28 cellular contexts compared by ENCODE assay signal in the genomic region with DNA sequence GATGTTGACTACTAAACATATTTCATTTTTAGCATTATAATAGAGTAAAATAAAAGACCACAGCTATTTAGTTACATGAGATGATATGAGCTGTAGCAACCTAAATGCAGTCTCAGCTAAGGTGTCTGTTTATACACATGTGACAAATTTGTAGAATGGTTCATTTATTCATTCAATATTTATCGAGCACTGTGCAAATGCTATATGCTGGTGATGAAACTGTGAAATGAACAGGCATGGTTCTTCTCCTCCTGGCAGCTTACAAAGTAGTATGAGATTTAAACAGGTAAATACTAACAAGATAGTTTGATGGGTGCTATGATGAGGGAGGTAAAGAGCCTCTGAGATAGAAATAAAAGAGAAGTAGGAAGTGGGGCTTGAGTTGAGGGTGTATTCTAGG.
A peak's percentile ranks its signal among the peaks of the same experiment; 100 is the strongest.
DNase-seq lines count a peak whose midpoint lies in the region; ATAC-seq, FAIRE-seq and TF ChIP-seq lines count a peak whose summit lies in the region.
"Had no signal": no experiment of that assay in that cellular context is flagged by ENCODE, and none has a peak within 500 bp of the region (broad histone marks: within the 10 kb centered on the region; RNA-seq: fewer than 3 reads in every experiment).

No MANE protein-coding gene starts in this region.

- H3K4me3 ChIP-seq in A549 = no peak overlapping the region
- no peak overlapping the region for H3K4me3 ChIP-seq in GM23338
- H3K4me3 ChIP-seq in adrenal gland = no peak overlapping the region
- H3K4me3 ChIP-seq in left lung = no peak overlapping the region
- H3K4me3 ChIP-seq: BLaER1 treated with 17β-estradiol and CSF1 and Interleukin-3, amounts not matched to agents 10 nM and 100 nM; GM12878 had no signal

- FAIRE-seq in A549 (lab: Jason Lieb, UNC) = peak; percentile 39
- FAIRE-seq: A204.1, GM12878, GM12892, GM18507 had no signal

- H3K9me3 Mint-ChIP-seq in GM23338 (no peaks in the 10 kb centered on the region), WTC11 (no peaks in the 10 kb centered on the region)
- H3K9me3 Mint-ChIP-seq: CD4-positive, alpha-beta memory T cell; CD4-positive, CD25-positive, alpha-beta regulatory T cell; CD8-positive, alpha-beta memory T cell had no signal

- H3F3A ChIP-seq in GM23338 (replicated peaks; ENCODE audit: low read depth) = no peaks in the 10 kb centered on the region

- intact Hi-C loops in adrenal gland (cut with DNase I) (no loop called here), left lung (cut with DNase I) (no loop called here)

- no peak overlapping the region for H2AFZ ChIP-seq in GM23338

- H4K20me1 ChIP-seq in GM23338 (replicated peaks; ENCODE audit: insufficient read depth) = no peaks in the 10 kb centered on the region
- H4K20me1 ChIP-seq: BLaER1 treated with 17β-estradiol and CSF1 and Interleukin-3, amounts not matched to agents 10 nM and 100 nM had no signal

- CTCF ChIA-PET in A549 (lab: Yijun Ruan, JAX) (interaction anchor here (0.6 to 1.6 kb wide), 4 partner anchors 47 to 233 kb away, joined by 3 to 5 read pairs (median 4); no protein-coding TSS in a partner anchor), WTC11 (lab: Charles Lee) (no interaction called here)

- 39% methylated on average over 1 of the region's 1 CpG for WGBS in A549 (ENCODE audit: missing lambda C conversion rate)
- WGBS in adrenal gland, 4 donors = 89 to 97% (median 95%) methylated on average over 1 of the region's 1 CpG

- H3K4me1 Mint-ChIP-seq in GM23338 (peaks cover 13% of the 10 kb centered on the region), WTC11 (peaks cover 21% of the 10 kb centered on the region)
- H3K4me1 Mint-ChIP-seq: B cell; CD4-positive, alpha-beta memory T cell; CD4-positive, CD25-positive, alpha-beta regulatory T cell; CD8-positive, alpha-beta memory T cell had no signal

- no peak for TF ChIP-seq RAD21 in A549 (conservative IDR thresholded peaks at IDR 0.05 in 1 of 2, IDR thresholded peaks at IDR 0.05 in 1 of 2)

- H3K27ac ChIP-seq in A549 (no peak overlapping the region), GM23338 (ENCODE audit: low read depth) (no peak overlapping the region; the same call in 1 of the 2 replicates), foreskin keratinocyte (peak overlapping the region; percentile 44), adrenal gland (no peak overlapping the region), left lung (no peak overlapping the region)
- H3K27ac ChIP-seq: BLaER1 treated with 17β-estradiol and CSF1 and Interleukin-3, amounts not matched to agents 10 nM and 100 nM; C4-2B had no signal

- H3K27me3 Mint-ChIP-seq in GM23338 (ENCODE audit: insufficient read depth, low read depth, poor library complexity) (peaks cover 5% of the 10 kb centered on the region), WTC11 (ENCODE audit: low read depth) (no peaks in the 10 kb centered on the region)
- H3K27me3 Mint-ChIP-seq: CD4-positive, CD25-positive, alpha-beta regulatory T cell; CD8-positive, alpha-beta memory T cell had no signal

- no peaks in the 10 kb centered on the region for H3K79me2 ChIP-seq in GM23338 (replicated peaks; ENCODE audit: insufficient read depth)

- ATAC-seq in A549 = no peak
- no peak for ATAC-seq in GM23338
- no peak for ATAC-seq in WTC11
- no peak for ATAC-seq in foreskin keratinocyte
- ATAC-seq in left lung = no peak
- ATAC-seq: GM12878 had no signal

- H3K4me2 ChIP-seq in A549 = no peak overlapping the region
- no peak overlapping the region for H3K4me2 ChIP-seq in GM23338
- H3K4me2 ChIP-seq: BLaER1 treated with 17β-estradiol and CSF1 and Interleukin-3, amounts not matched to agents 10 nM and 100 nM had no signal

- POLR2A ChIA-PET in A549 (lab: Yijun Ruan, JAX) = no interaction called here
- POLR2A ChIA-PET in WTC11 (lab: Charles Lee) = no interaction called here

- H3K4me3 Mint-ChIP-seq in GM23338 = no peak overlapping the region
- no peak overlapping the region for H3K4me3 Mint-ChIP-seq in WTC11
- H3K4me3 Mint-ChIP-seq: B cell; CD4-positive, alpha-beta memory T cell; CD4-positive, CD25-positive, alpha-beta regulatory T cell; CD8-positive, alpha-beta memory T cell had no signal

- H3K9me3 ChIP-seq in A549 = no peaks in the 10 kb centered on the region
- no peaks in the 10 kb centered on the region for H3K9me3 ChIP-seq in adrenal gland (replicated peaks in 1 of 3)
- no peaks in the 10 kb centered on the region for H3K9me3 ChIP-seq in left lung
- H3K9me3 ChIP-seq: BLaER1 treated with 17β-estradiol and CSF1 and Interleukin-3, amounts not matched to agents 10 nM and 100 nM had no signal

- H3K9me2 ChIP-seq in GM23338 (ENCODE audit: insufficient read depth) = no peaks in the 10 kb centered on the region

- H3K27me3 ChIP-seq in GM23338 (ENCODE audit: insufficient read depth) (no peaks in the 10 kb centered on the region), foreskin keratinocyte (no peaks in the 10 kb centered on the region), adrenal gland (no peaks in the 10 kb centered on the region), left lung (no peaks in the 10 kb centered on the region)
- H3K27me3 ChIP-seq: BLaER1 treated with 17β-estradiol and CSF1 and Interleukin-3, amounts not matched to agents 10 nM and 100 nM had no signal

- no peak for TF ChIP-seq EP300 in A549 (IDR thresholded peaks at IDR 0.05)

- H3K36me3 Mint-ChIP-seq in GM23338 (ENCODE audit: low read depth) (no peaks in the 10 kb centered on the region), WTC11 (no peaks in the 10 kb centered on the region)
- H3K36me3 Mint-ChIP-seq: CD4-positive, alpha-beta memory T cell; CD4-positive, CD25-positive, alpha-beta regulatory T cell; CD8-positive, alpha-beta memory T cell had no signal

- TF ChIP-seq CTCF in A549 (IDR thresholded peaks at IDR 0.05) (no peak), GM23338 (conservative IDR thresholded peaks at IDR 0.05; ENCODE audit: low read depth in 2 of 2) (no peak), WTC11 (IDR thresholded peaks at IDR 0.05) (no peak), foreskin keratinocyte (conservative IDR thresholded peaks at IDR 0.05) (no peak), adrenal gland (IDR thresholded peaks at IDR 0.05) (no peak), left lung (IDR thresholded peaks at IDR 0.05) (no peak)

- no peaks in the 10 kb centered on the region for H3K36me3 ChIP-seq in GM23338 (ENCODE audit: insufficient read depth)
- no peaks in the 10 kb centered on the region for H3K36me3 ChIP-seq in adrenal gland (replicated peaks in 1 of 2)
- H3K36me3 ChIP-seq in left lung = no peaks in the 10 kb centered on the region
- H3K36me3 ChIP-seq: BLaER1 treated with 17β-estradiol and CSF1 and Interleukin-3, amounts not matched to agents 10 nM and 100 nM had no signal

- peak overlapping the region; percentile 3; the same call in 1 of the 2 replicates for H3K27ac Mint-ChIP-seq in GM23338
- peak overlapping the region; percentile 9; the same call in 1 of the 2 replicates for H3K27ac Mint-ChIP-seq in WTC11
- H3K27ac Mint-ChIP-seq: B cell; CD8-positive, alpha-beta memory T cell had no signal

- TF ChIP-seq POLR2A in A549 (IDR thresholded peaks at IDR 0.05; ENCODE audit: low read length) (no peak), adrenal gland (IDR thresholded peaks at IDR 0.05) (no peak)

- H3K4me1 ChIP-seq in A549 = no peaks in the 10 kb centered on the region
- H3K4me1 ChIP-seq in GM23338 (ENCODE audit: insufficient read depth) = peaks cover 20% of the 10 kb centered on the region
- peaks cover 33% of the 10 kb centered on the region for H3K4me1 ChIP-seq in foreskin keratinocyte
- H3K4me1 ChIP-seq in adrenal gland (replicated peaks in 1 of 2) = no peaks in the 10 kb centered on the region
- no peaks in the 10 kb centered on the region for H3K4me1 ChIP-seq in left lung

- DNase-seq in A549 (ENCODE audit: low read depth in 1 of 2, low spot score in 1 of 2) (no peak), GM23338 (ENCODE audit: low spot score) (no peak), WTC11 (ENCODE audit: low spot score) (no peak), foreskin keratinocyte (no peak), globus pallidus (ENCODE audit: low spot score) (no peak), adrenal gland (no peak), left lung (no peak), CD1c-positive myeloid dendritic cell (ENCODE audit: extremely low spot score) (no peak)
- DNase-seq: 8988T; AML-193; CD4-positive, alpha-beta memory T cell; CD4-positive, CD25-positive, alpha-beta regulatory T cell; CD8-positive, alpha-beta memory T cell; COR-L47; DMS 273 treated with DMSO at 0.1 percent for 48 hours; DMS153; DMS53; DMS79; DND-41; EL; GDM1 had no signal

TF ChIP-seq in A549, 52 proteins besides CTCF, POLR2A, EP300 and RAD21 (continues in another document):
- TF ChIP-seq, protein P1, sequence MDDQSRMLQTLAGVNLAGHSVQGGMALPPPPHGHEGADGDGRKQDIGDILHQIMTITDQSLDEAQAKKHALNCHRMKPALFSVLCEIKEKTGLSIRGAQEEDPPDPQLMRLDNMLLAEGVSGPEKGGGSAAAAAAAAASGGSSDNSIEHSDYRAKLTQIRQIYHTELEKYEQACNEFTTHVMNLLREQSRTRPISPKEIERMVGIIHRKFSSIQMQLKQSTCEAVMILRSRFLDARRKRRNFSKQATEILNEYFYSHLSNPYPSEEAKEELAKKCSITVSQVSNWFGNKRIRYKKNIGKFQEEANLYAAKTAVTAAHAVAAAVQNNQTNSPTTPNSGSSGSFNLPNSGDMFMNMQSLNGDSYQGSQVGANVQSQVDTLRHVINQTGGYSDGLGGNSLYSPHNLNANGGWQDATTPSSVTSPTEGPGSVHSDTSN (IDR thresholded peaks at IDR 0.05) = no peak

TF ChIP-seq in WTC11, 78 proteins besides CTCF, POLR2A, EP300 and RAD21 (continues in another document):
- TF ChIP-seq JAZF1 (CRISPR knock-in tag; IDR thresholded peaks at IDR 0.05) = no peak
- no peak for TF ChIP-seq NR2C2 (CRISPR knock-in tag; IDR thresholded peaks at IDR 0.05)
- no peak for TF ChIP-seq ZNF416 (CRISPR knock-in tag; IDR thresholded peaks at IDR 0.05)
- no peak for TF ChIP-seq HMGA2 (CRISPR knock-in tag; IDR thresholded peaks at IDR 0.05)
- no peak for TF ChIP-seq CREB1 (CRISPR knock-in tag; IDR thresholded peaks at IDR 0.05)
- TF ChIP-seq, protein P2, sequence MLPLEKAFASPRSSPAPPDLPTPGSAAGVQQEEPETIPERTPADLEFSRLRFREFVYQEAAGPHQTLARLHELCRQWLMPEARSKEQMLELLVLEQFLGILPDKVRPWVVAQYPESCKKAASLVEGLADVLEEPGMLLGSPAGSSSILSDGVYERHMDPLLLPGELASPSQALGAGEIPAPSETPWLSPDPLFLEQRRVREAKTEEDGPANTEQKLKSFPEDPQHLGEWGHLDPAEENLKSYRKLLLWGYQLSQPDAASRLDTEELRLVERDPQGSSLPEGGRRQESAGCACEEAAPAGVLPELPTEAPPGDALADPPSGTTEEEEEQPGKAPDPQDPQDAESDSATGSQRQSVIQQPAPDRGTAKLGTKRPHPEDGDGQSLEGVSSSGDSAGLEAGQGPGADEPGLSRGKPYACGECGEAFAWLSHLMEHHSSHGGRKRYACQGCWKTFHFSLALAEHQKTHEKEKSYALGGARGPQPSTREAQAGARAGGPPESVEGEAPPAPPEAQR (CRISPR knock-in tag; IDR thresholded peaks at IDR 0.05) = no peak
